ENCODE assay signal across 17 cellular contexts in genomic region chr7:30453016-30453415, GRCh38.
"Had no signal": no experiment of that assay in that cellular context is flagged by ENCODE, and none has a peak within 500 bp of the region (broad histone marks: within the 10 kb centered on the region; RNA-seq: fewer than 3 reads in every experiment).

No MANE protein-coding gene starts in this region.

- H3K4me1 ChIP-seq: right lobe of liver, suprapubic skin, transverse colon, vagina had no signal

- DNase-seq: dorsolateral prefrontal cortex; effector CD4-positive, alpha-beta T cell; hypothalamus; immature natural killer cell; mesenchymal stem cell; midbrain; naive thymus-derived CD4-positive, alpha-beta T cell; pancreas; right lobe of liver; small intestine; stimulated activated CD4-positive, alpha-beta T cell treated with anti-CD3 and anti-CD28 coated beads, Interleukin-15, amount 100 ng/mL, for 24 hours; stimulated activated CD4-positive, alpha-beta T cell treated with anti-CD3 and anti-CD28 coated beads, Interleukin-2, amount 100 ng/mL, for 48 hours; stimulated activated naive B cell treated with anti-CD40 and anti-IgM and Interleukin-4, amounts not matched to agents 10 μg/mL and 1 μg/mL and 100 μg/mL, for 72 hours; transverse colon had no signal

- H3K27ac ChIP-seq: dorsolateral prefrontal cortex, neutrophil, pancreas, right lobe of liver, suprapubic skin, transverse colon, vagina had no signal

- H3K36me3 ChIP-seq: pancreas, right lobe of liver had no signal

- H3K4me3 ChIP-seq: dorsolateral prefrontal cortex, pancreas, right lobe of liver, suprapubic skin, transverse colon, vagina had no signal

- H3K27me3 ChIP-seq: dorsolateral prefrontal cortex, neutrophil, pancreas, right lobe of liver, suprapubic skin, transverse colon, vagina had no signal

- H3K9me3 ChIP-seq: neutrophil, pancreas, right lobe of liver, suprapubic skin, transverse colon, vagina had no signal
